In the genomic region with DNA sequence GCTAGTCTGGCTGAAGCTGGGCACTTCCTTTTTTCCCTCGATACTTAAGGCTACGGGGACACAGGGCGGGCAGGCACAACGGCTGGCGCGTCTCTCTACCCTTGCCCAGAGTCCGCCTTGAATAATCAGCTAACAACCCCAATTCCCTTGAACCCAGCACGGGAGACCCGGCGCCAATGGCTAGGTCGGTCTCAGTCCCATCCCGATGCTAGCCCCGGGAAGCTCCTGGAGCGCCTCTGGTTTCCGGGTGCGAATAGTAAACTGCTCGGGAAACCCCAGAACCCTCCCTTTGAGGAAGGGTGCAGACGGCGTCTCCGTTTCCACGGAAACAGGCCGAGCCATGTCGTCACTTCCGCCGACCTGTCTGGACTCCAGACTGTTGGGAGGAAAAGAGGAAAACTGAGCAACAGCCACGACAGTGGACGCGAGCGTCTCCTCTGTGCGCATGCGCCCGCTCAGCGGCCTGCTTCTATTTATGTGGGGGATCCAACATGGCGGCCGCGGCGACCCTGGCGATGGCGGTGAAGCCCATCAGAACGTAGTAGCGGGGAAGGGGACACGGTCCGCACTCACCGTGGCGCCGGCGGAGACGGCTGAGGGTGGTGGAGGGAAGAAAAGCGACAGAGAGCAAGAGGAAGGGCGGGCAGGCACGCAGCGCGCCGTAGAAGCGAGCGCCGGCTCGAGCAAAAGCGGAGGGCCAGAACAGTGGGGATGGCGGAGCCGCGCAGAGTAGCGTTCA, we compare ENCODE assay signal across 7 cellular contexts. TPM values are rescaled to one million over a fixed set of nuclear protein-coding genes. Genes with fewer than 3 reads are reported as not detected.
A peak's percentile ranks its signal among the peaks of the same experiment; 100 is the strongest.
DNase-seq lines count a peak whose midpoint lies in the region; ATAC-seq and TF ChIP-seq lines count a peak whose summit lies in the region.

UBN2 (plus strand) TSS at position 464 of the 739 bp plus-strand sequence; CDS start at position 712, 248 bp downstream.

- DNase-seq in NCI-H2029 (lab: John Stamatoyannopoulos, UW) (peak; percentile 96), T-helper 22 cell (ENCODE audit: low read depth) (peak; percentile 81), astrocyte of the cerebellum (ENCODE audit: low read depth) (peak; percentile 96), hepatocyte (ENCODE audit: low spot score) (peak; percentile 98), renal cortical epithelial cell (ENCODE audit: low read depth) (peak; percentile 96)

- H4K20me1 ChIP-seq in hepatocyte (ENCODE audit: insufficient read depth, poor library complexity, severe bottlenecking), result peaks cover 9% of the 10 kb centered on the region

- H2AFZ ChIP-seq in hepatocyte, result peak within 1 kb of the TSS; percentile 91

- H3K4me2 ChIP-seq in hepatocyte, result peak within 1 kb of the TSS; percentile 90

- peaks cover 18% of the 10 kb centered on the region for H3K4me1 ChIP-seq in hepatocyte (ENCODE audit: insufficient read depth)

- in situ Hi-C loops in astrocyte of the cerebellum (cut with HindIII; ENCODE audit: low sequenced_read_pairs), result no loop called here

- H3K9me2 ChIP-seq in hepatocyte (replicated peaks; ENCODE audit: insufficient read depth), result no peaks in the 10 kb centered on the region

- under 1% methylated on average over 59 of the region's 63 CpGs for WGBS in hepatocyte (ENCODE audit: low lambda C conversion rate, missing lambda C conversion rate)

- H3K79me2 ChIP-seq in hepatocyte, result peaks cover 42% of the 10 kb centered on the region

- H3K4me3 ChIP-seq in astrocyte of the cerebellum (ENCODE audit: low read depth, low read length) (peak within 1 kb of the TSS; percentile 90), hepatocyte (peak within 1 kb of the TSS; percentile 73)

- no peaks in the 10 kb centered on the region for H3K36me3 ChIP-seq in hepatocyte (replicated peaks; ENCODE audit: insufficient read depth, low read depth)

- peak within 1 kb of the TSS; percentile 95 for H3K27ac ChIP-seq in hepatocyte

- H3K9me3 ChIP-seq in hepatocyte (ENCODE audit: low read depth), result no peaks in the 10 kb centered on the region

- TF ChIP-seq CTCF in astrocyte of the cerebellum (IDR thresholded peaks at IDR 0.05; ENCODE audit: low read depth, low read length, missing control alignments) (no peak), hepatocyte (IDR thresholded peaks at IDR 0.05; ENCODE audit: poor library complexity) (no peak)

- no peaks in the 10 kb centered on the region for H3K27me3 ChIP-seq in hepatocyte

- ATAC-seq in GM18505 (IDR thresholded peaks at IDR 0.05; ENCODE audit: unreplicated experiment) (peak; percentile 94), HG02973 (IDR thresholded peaks at IDR 0.05; ENCODE audit: unreplicated experiment) (peak; percentile 98)

- peak; percentile 87 for TF ChIP-seq POLR2A in GM18505 (IDR thresholded peaks at IDR 0.05; ENCODE audit: borderline replicate concordance, extremely low read depth, insufficient read depth, insufficient read length)

RNA-seq across cellular contexts. Expression of gene UBN2, which starts in this region (rescaled TPM):
- total RNA-seq in hepatocyte (12.6 and 12.9 TPM in 2 replicates), renal cortical epithelial cell (3.8 and 13.4 TPM in 2 replicates)
- 4.5 and 5.1 TPM in 2 replicates for polyA plus RNA-seq in hepatocyte

Comparison
In these comparisons a context has a peak if more than half of its experiments do, and no peak if none do; other contexts are left out.
1. Peak in every context shown above with its lines: DNase-seq, ATAC-seq, H3K4me3 ChIP-seq and H3K27ac ChIP-seq.